ENCODE assay signal across 1 cellular context in genomic region chr2:216108967-216109921, GRCh38.
A peak's percentile ranks its signal among the peaks of the same experiment; 100 is the strongest.
TF ChIP-seq lines count a peak whose summit lies in the region.

TSS of gene XRCC5 (plus strand) at chr2:216109348. CDS start at chr2:216109437, 89 bp downstream.

TF ChIP-seq in HepG2, 621 proteins besides CTCF, POLR2A, EP300 and RAD21 (continued from another document and continues in another):
- TF ChIP-seq GABPA (IDR thresholded peaks at IDR 0.05; ENCODE audit: low read depth, low read length) = peak; percentile 90
- peak; percentile 98 for TF ChIP-seq GABPA (CRISPR knock-in tag; IDR thresholded peaks at IDR 0.05; ENCODE audit: low read depth)
- TF ChIP-seq SNAI1 (CRISPR knock-in tag; IDR thresholded peaks at IDR 0.05; ENCODE audit: borderline replicate concordance) = no peak
- no peak for TF ChIP-seq ZNF282 (IDR thresholded peaks at IDR 0.05; ENCODE audit: partially characterized antibody)
- no peak for TF ChIP-seq ZNF570 (CRISPR knock-in tag; IDR thresholded peaks at IDR 0.05; ENCODE audit: borderline replicate concordance)
- TF ChIP-seq, protein P1, sequence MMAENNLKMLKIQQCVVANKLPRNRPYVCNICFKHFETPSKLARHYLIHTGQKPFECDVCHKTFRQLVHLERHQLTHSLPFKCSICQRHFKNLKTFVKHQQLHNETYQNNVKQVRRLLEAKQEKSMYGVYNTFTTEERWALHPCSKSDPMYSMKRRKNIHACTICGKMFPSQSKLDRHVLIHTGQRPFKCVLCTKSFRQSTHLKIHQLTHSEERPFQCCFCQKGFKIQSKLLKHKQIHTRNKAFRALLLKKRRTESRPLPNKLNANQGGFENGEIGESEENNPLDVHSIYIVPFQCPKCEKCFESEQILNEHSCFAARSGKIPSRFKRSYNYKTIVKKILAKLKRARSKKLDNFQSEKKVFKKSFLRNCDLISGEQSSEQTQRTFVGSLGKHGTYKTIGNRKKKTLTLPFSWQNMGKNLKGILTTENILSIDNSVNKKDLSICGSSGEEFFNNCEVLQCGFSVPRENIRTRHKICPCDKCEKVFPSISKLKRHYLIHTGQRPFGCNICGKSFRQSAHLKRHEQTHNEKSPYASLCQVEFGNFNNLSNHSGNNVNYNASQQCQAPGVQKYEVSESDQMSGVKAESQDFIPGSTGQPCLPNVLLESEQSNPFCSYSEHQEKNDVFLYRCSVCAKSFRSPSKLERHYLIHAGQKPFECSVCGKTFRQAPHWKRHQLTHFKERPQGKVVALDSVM (CRISPR knock-in tag; IDR thresholded peaks at IDR 0.05) = no peak
- TF ChIP-seq ZNF253 (CRISPR knock-in tag; IDR thresholded peaks at IDR 0.05; ENCODE audit: borderline replicate concordance) = no peak
- TF ChIP-seq MAZ (IDR thresholded peaks at IDR 0.05; ENCODE audit: borderline replicate concordance, low read depth, low read length) = no peak
- TF ChIP-seq MAZ (CRISPR knock-in tag; IDR thresholded peaks at IDR 0.05; ENCODE audit: low read depth) = peak; percentile 89
- TF ChIP-seq, protein P2, sequence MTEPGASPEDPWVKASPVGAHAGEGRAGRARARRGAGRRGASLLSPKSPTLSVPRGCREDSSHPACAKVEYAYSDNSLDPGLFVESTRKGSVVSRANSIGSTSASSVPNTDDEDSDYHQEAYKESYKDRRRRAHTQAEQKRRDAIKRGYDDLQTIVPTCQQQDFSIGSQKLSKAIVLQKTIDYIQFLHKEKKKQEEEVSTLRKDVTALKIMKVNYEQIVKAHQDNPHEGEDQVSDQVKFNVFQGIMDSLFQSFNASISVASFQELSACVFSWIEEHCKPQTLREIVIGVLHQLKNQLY (CRISPR knock-in tag; IDR thresholded peaks at IDR 0.05) = no peak
- no peak for TF ChIP-seq AGO2 (optimal IDR thresholded peaks at IDR 0.05; ENCODE audit: low read depth, low read length)
- peak; percentile 51; the same call in 1 of the 2 replicates for TF ChIP-seq ZNF543 (CRISPR knock-in tag; IDR thresholded peaks at IDR 0.05)
- no peak for TF ChIP-seq NFRKB (IDR thresholded peaks at IDR 0.05)
- no peak for TF ChIP-seq POLR2AphosphoS2 (IDR thresholded peaks at IDR 0.05; ENCODE audit: low read depth, low read length)
- peak; percentile 14; the same call in 1 of the 2 replicates for TF ChIP-seq NCOR1 (IDR thresholded peaks at IDR 0.05; ENCODE audit: borderline replicate concordance, low read length)
- TF ChIP-seq ZNF639 (CRISPR knock-in tag; conservative IDR thresholded peaks at IDR 0.05) = peak; percentile 95
- TF ChIP-seq FOSL2 (CRISPR knock-in tag; IDR thresholded peaks at IDR 0.05) = peak; percentile 41; the same call in 1 of the 2 replicates
- TF ChIP-seq ZZZ3 (CRISPR knock-in tag; IDR thresholded peaks at IDR 0.05; ENCODE audit: borderline replicate concordance) = peak; percentile 98; the same call in 1 of the 2 replicates
- TF ChIP-seq CEBPB (IDR thresholded peaks at IDR 0.05; ENCODE audit: borderline replicate concordance, low read depth, low read length) = peak; percentile 99
- TF ChIP-seq KDM2A (CRISPR knock-in tag; IDR thresholded peaks at IDR 0.05; ENCODE audit: borderline replicate concordance, low read depth) = peak; percentile 93
- no peak; the same call in 1 of the 2 replicates for TF ChIP-seq SMC3 (IDR thresholded peaks at IDR 0.05; ENCODE audit: low read length)
- peak; percentile 94 for TF ChIP-seq ZNF430 (CRISPR knock-in tag; IDR thresholded peaks at IDR 0.05)
- TF ChIP-seq ARNTL (CRISPR knock-in tag; IDR thresholded peaks at IDR 0.05) = peak; percentile 52; the same call in 1 of the 2 replicates
- no peak for TF ChIP-seq XBP1 (CRISPR knock-in tag; IDR thresholded peaks at IDR 0.05)
- TF ChIP-seq, protein P3, sequence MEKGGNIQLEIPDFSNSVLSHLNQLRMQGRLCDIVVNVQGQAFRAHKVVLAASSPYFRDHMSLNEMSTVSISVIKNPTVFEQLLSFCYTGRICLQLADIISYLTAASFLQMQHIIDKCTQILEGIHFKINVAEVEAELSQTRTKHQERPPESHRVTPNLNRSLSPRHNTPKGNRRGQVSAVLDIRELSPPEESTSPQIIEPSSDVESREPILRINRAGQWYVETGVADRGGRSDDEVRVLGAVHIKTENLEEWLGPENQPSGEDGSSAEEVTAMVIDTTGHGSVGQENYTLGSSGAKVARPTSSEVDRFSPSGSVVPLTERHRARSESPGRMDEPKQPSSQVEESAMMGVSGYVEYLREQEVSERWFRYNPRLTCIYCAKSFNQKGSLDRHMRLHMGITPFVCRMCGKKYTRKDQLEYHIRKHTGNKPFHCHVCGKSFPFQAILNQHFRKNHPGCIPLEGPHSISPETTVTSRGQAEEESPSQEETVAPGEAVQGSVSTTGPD (CRISPR knock-in tag; IDR thresholded peaks at IDR 0.05) = no peak
- TF ChIP-seq ZFP37 (CRISPR knock-in tag; IDR thresholded peaks at IDR 0.05; ENCODE audit: borderline replicate concordance) = peak; percentile 16; the same call in 1 of the 2 replicates
- TF ChIP-seq ZNF776 (CRISPR knock-in tag; IDR thresholded peaks at IDR 0.05) = peak; percentile 90; the same call in 1 of the 2 replicates
- peak; percentile 97 for TF ChIP-seq ZNF572 (CRISPR knock-in tag; IDR thresholded peaks at IDR 0.05)
- TF ChIP-seq, protein P4, sequence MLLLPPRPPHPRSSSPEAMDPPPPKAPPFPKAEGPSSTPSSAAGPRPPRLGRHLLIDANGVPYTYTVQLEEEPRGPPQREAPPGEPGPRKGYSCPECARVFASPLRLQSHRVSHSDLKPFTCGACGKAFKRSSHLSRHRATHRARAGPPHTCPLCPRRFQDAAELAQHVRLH (CRISPR knock-in tag; IDR thresholded peaks at IDR 0.05; ENCODE audit: borderline replicate concordance, low read depth) = peak; percentile 95; the same call in 1 of the 2 replicates
- peak; percentile 77; the same call in 1 of the 2 replicates for TF ChIP-seq ZNF879 (CRISPR knock-in tag; IDR thresholded peaks at IDR 0.05)
- TF ChIP-seq TERF1 (CRISPR knock-in tag; IDR thresholded peaks at IDR 0.05) = no peak
- TF ChIP-seq MAF1 (CRISPR knock-in tag; IDR thresholded peaks at IDR 0.05; ENCODE audit: borderline replicate concordance) = peak; percentile 83
- TF ChIP-seq, protein P5, sequence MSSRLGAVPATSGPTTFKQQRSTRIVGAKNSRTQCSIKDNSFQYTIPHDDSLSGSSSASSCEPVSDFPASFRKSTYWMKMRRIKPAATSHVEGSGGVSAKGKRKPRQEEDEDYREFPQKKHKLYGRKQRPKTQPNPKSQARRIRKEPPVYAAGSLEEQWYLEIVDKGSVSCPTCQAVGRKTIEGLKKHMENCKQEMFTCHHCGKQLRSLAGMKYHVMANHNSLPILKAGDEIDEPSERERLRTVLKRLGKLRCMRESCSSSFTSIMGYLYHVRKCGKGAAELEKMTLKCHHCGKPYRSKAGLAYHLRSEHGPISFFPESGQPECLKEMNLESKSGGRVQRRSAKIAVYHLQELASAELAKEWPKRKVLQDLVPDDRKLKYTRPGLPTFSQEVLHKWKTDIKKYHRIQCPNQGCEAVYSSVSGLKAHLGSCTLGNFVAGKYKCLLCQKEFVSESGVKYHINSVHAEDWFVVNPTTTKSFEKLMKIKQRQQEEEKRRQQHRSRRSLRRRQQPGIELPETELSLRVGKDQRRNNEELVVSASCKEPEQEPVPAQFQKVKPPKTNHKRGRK (CRISPR knock-in tag; IDR thresholded peaks at IDR 0.05) = peak; percentile 91
- TF ChIP-seq RBM22 (optimal IDR thresholded peaks at IDR 0.05; ENCODE audit: low read length) = no peak
- TF ChIP-seq RBAK (CRISPR knock-in tag; IDR thresholded peaks at IDR 0.05) = peak; percentile 68; the same call in 1 of the 2 replicates
- TF ChIP-seq, protein P6, sequence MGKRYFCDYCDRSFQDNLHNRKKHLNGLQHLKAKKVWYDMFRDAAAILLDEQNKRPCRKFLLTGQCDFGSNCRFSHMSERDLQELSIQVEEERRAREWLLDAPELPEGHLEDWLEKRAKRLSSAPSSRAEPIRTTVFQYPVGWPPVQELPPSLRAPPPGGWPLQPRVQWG (CRISPR knock-in tag; IDR thresholded peaks at IDR 0.05; ENCODE audit: borderline replicate concordance, low read depth) = no peak
- TF ChIP-seq TOPORS (CRISPR knock-in tag; IDR thresholded peaks at IDR 0.05) = peak; percentile 83; the same call in 1 of the 2 replicates
- TF ChIP-seq BHLHE40 (IDR thresholded peaks at IDR 0.05; ENCODE audit: low read length) = peak; percentile 8; the same call in 1 of the 2 replicates
- TF ChIP-seq NR0B2 (CRISPR knock-in tag; IDR thresholded peaks at IDR 0.05) = peak; percentile 83
- TF ChIP-seq SNRNP70 (IDR thresholded peaks at IDR 0.05; ENCODE audit: low read depth, low read length) = no peak
- peak; percentile 92; the same call in 1 of the 2 replicates for TF ChIP-seq MTERF4 (CRISPR knock-in tag; IDR thresholded peaks at IDR 0.05)
- no peak for TF ChIP-seq FOSL1 (CRISPR knock-in tag; IDR thresholded peaks at IDR 0.05; ENCODE audit: borderline replicate concordance)
- TF ChIP-seq FOXA3 (CRISPR knock-in tag; IDR thresholded peaks at IDR 0.05) = peak; percentile 60
- peak; percentile 86 for TF ChIP-seq RELA (CRISPR knock-in tag; IDR thresholded peaks at IDR 0.05)
- TF ChIP-seq HOXA3 (CRISPR knock-in tag; IDR thresholded peaks at IDR 0.05) = peak; percentile 96
- TF ChIP-seq ZNF510 (CRISPR knock-in tag; IDR thresholded peaks at IDR 0.05; ENCODE audit: low read depth) = 0 out of 2 replicates have a peak, but pooled peaks have one; percentile 71
- TF ChIP-seq THAP11 (CRISPR knock-in tag; IDR thresholded peaks at IDR 0.05) = peak; percentile 97
- TF ChIP-seq ZNF17 (CRISPR knock-in tag; IDR thresholded peaks at IDR 0.05) = no peak
- TF ChIP-seq TEAD3 (CRISPR knock-in tag; optimal IDR thresholded peaks at IDR 0.05; ENCODE audit: borderline replicate concordance) = peak; percentile 94
- TF ChIP-seq, protein P7, sequence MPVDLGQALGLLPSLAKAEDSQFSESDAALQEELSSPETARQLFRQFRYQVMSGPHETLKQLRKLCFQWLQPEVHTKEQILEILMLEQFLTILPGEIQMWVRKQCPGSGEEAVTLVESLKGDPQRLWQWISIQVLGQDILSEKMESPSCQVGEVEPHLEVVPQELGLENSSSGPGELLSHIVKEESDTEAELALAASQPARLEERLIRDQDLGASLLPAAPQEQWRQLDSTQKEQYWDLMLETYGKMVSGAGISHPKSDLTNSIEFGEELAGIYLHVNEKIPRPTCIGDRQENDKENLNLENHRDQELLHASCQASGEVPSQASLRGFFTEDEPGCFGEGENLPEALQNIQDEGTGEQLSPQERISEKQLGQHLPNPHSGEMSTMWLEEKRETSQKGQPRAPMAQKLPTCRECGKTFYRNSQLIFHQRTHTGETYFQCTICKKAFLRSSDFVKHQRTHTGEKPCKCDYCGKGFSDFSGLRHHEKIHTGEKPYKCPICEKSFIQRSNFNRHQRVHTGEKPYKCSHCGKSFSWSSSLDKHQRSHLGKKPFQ (CRISPR knock-in tag; IDR thresholded peaks at IDR 0.05; ENCODE audit: insufficient replicate concordance) = peak; percentile 65
- peak; percentile 99 for TF ChIP-seq ZIK1 (CRISPR knock-in tag; IDR thresholded peaks at IDR 0.05; ENCODE audit: borderline replicate concordance, low read depth)
- 0 out of 2 replicates have a peak, but pooled peaks have one; percentile 80 for TF ChIP-seq ZNF343 (CRISPR knock-in tag; IDR thresholded peaks at IDR 0.05)
- peak; percentile 98 for TF ChIP-seq ZBTB38 (CRISPR knock-in tag; IDR thresholded peaks at IDR 0.05)
- TF ChIP-seq THAP7 (CRISPR knock-in tag; IDR thresholded peaks at IDR 0.05) = peak; percentile 97
- peak; percentile 93; the same call in 1 of the 2 replicates for TF ChIP-seq ZNF225 (CRISPR knock-in tag; IDR thresholded peaks at IDR 0.05)
- TF ChIP-seq ZNF331 (CRISPR knock-in tag; IDR thresholded peaks at IDR 0.05) = peak; percentile 71
- peak; percentile 98 for TF ChIP-seq EED (CRISPR knock-in tag; IDR thresholded peaks at IDR 0.05)
- TF ChIP-seq ARNT (IDR thresholded peaks at IDR 0.05) = no peak
- TF ChIP-seq MAFF (IDR thresholded peaks at IDR 0.05; ENCODE audit: low read depth, low read length) = peak; percentile 31; the same call in 1 of the 2 replicates
- no peak for TF ChIP-seq PRPF4 (IDR thresholded peaks at IDR 0.05; ENCODE audit: low read depth, low read length, poor library complexity, severe bottlenecking)
- peak; percentile 65; the same call in 1 of the 2 replicates for TF ChIP-seq MEIS1 (CRISPR knock-in tag; IDR thresholded peaks at IDR 0.05; ENCODE audit: borderline replicate concordance)
- peak; percentile 96 for TF ChIP-seq SALL1 (CRISPR knock-in tag; IDR thresholded peaks at IDR 0.05)
- peak; percentile 93 for TF ChIP-seq REPIN1 (CRISPR knock-in tag; IDR thresholded peaks at IDR 0.05; ENCODE audit: borderline replicate concordance, low read depth)
